1 cellular context compared by ENCODE assay signal in the genomic region with DNA sequence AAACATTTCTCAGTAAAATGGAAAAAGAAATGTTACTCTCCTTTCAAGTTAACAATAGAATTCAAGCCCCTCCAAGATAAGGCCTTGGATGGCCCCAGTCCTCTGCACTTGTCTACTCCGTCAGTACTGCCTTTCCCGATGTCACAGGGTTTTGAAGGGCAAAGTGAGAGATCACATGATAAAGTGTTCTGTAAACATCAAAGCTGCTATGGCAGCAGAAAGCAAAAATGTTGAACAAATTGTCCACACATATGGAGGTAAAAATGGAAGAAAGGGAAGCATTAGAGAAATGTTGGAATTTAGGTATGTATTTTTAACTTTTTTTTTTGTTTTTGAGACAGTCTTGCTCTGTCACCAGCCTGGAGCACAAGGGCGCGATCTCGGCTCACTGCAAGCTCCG.
TF ChIP-seq lines count a peak whose summit lies in the region.

No MANE protein-coding gene starts in this region.

TF ChIP-seq in GM23338, 12 proteins besides CTCF, POLR2A, EP300 and RAD21 (continued from another document):
- TF ChIP-seq, protein P1, sequence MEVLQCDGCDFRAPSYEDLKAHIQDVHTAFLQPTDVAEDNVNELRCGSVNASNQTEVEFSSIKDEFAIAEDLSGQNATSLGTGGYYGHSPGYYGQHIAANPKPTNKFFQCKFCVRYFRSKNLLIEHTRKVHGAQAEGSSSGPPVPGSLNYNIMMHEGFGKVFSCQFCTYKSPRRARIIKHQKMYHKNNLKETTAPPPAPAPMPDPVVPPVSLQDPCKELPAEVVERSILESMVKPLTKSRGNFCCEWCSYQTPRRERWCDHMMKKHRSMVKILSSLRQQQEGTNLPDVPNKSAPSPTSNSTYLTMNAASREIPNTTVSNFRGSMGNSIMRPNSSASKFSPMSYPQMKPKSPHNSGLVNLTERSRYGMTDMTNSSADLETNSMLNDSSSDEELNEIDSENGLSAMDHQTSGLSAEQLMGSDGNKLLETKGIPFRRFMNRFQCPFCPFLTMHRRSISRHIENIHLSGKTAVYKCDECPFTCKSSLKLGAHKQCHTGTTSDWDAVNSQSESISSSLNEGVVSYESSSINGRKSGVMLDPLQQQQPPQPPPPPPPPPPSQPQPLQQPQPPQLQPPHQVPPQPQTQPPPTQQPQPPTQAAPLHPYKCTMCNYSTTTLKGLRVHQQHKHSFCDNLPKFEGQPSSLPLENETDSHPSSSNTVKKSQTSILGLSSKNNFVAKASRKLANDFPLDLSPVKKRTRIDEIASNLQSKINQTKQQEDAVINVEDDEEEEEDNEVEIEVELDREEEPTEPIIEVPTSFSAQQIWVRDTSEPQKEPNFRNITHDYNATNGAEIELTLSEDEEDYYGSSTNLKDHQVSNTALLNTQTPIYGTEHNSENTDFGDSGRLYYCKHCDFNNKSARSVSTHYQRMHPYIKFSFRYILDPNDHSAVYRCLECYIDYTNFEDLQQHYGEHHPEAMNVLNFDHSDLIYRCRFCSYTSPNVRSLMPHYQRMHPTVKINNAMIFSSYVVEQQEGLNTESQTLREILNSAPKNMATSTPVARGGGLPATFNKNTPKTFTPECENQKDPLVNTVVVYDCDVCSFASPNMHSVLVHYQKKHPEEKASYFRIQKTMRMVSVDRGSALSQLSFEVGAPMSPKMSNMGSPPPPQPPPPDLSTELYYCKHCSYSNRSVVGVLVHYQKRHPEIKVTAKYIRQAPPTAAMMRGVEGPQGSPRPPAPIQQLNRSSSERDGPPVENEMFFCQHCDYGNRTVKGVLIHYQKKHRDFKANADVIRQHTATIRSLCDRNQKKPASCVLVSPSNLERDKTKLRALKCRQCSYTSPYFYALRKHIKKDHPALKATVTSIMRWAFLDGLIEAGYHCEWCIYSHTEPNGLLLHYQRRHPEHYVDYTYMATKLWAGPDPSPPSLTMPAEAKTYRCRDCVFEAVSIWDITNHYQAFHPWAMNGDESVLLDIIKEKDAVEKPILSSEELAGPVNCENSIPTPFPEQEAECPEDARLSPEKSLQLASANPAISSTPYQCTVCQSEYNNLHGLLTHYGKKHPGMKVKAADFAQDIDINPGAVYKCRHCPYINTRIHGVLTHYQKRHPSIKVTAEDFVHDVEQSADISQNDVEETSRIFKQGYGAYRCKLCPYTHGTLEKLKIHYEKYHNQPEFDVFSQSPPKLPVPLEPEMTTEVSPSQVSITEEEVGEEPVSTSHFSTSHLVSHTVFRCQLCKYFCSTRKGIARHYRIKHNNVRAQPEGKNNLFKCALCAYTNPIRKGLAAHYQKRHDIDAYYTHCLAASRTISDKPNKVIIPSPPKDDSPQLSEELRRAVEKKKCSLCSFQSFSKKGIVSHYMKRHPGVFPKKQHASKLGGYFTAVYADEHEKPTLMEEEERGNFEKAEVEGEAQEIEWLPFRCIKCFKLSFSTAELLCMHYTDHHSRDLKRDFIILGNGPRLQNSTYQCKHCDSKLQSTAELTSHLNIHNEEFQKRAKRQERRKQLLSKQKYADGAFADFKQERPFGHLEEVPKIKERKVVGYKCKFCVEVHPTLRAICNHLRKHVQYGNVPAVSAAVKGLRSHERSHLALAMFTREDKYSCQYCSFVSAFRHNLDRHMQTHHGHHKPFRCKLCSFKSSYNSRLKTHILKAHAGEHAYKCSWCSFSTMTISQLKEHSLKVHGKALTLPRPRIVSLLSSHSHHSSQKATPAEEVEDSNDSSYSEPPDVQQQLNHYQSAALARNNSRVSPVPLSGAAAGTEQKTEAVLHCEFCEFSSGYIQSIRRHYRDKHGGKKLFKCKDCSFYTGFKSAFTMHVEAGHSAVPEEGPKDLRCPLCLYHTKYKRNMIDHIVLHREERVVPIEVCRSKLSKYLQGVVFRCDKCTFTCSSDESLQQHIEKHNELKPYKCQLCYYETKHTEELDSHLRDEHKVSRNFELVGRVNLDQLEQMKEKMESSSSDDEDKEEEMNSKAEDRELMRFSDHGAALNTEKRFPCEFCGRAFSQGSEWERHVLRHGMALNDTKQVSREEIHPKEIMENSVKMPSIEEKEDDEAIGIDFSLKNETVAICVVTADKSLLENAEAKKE (CRISPR knock-in tag; IDR thresholded peaks at IDR 0.05), result no peak
- TF ChIP-seq EZH2phosphoT487 (IDR thresholded peaks at IDR 0.05; ENCODE audit: unreplicated experiment) (no peak), ZNF114 (CRISPR knock-in tag; IDR thresholded peaks at IDR 0.05) (no peak), POLR2AphosphoS5 (IDR thresholded peaks at IDR 0.05; ENCODE audit: low read depth) (no peak), EZH2 (IDR thresholded peaks at IDR 0.05; ENCODE audit: low read depth, unreplicated experiment) (no peak), JUNB (IDR thresholded peaks at IDR 0.05; ENCODE audit: unreplicated experiment) (no peak), ZNF331 (CRISPR knock-in tag; IDR thresholded peaks at IDR 0.05; ENCODE audit: low read depth) (no peak), CREB1 (CRISPR knock-in tag; IDR thresholded peaks at IDR 0.05; ENCODE audit: low read depth) (no peak), REST (IDR thresholded peaks at IDR 0.05; ENCODE audit: unreplicated experiment) (no peak)
- TF ChIP-seq, protein P2, sequence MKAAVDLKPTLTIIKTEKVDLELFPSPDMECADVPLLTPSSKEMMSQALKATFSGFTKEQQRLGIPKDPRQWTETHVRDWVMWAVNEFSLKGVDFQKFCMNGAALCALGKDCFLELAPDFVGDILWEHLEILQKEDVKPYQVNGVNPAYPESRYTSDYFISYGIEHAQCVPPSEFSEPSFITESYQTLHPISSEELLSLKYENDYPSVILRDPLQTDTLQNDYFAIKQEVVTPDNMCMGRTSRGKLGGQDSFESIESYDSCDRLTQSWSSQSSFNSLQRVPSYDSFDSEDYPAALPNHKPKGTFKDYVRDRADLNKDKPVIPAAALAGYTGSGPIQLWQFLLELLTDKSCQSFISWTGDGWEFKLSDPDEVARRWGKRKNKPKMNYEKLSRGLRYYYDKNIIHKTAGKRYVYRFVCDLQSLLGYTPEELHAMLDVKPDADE (IDR thresholded peaks at IDR 0.05), result no peak
TF ChIP-seq in GM23338: peak in this region for 0.
